29 cellular contexts compared by ENCODE assay signal in the genomic region with DNA sequence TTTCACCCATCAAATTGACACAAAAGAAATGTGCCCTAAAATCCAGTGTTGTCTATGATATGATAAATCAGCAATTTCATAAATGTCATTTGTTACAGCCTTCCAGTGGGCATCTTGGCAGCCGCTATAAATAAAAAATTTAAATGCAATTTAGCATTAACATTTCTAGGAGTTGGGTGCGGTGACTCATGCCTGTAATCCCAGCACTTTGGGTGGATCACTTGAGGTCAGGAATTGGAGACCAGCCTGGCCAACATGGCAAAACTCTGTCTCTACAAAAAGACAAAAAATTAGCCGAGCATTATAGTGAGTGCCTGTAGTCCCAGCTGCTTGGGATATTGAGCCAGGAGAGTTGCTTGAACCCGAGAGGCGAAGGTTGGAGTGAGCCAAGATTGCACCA.
DNase-seq lines count a peak whose midpoint lies in the region; ATAC-seq and TF ChIP-seq lines count a peak whose summit lies in the region.
"Had no signal": no experiment of that assay in that cellular context is flagged by ENCODE, and none has a peak within 500 bp of the region (broad histone marks: within the 10 kb centered on the region; RNA-seq: fewer than 3 reads in every experiment).

No MANE protein-coding gene starts in this region.

- no peak for ATAC-seq in GM19452 (IDR thresholded peaks at IDR 0.05; ENCODE audit: unreplicated experiment)
- ATAC-seq: activated CD8-positive, alpha-beta memory T cell treated with anti-CD3 and anti-CD28 coated beads, Interleukin-2, amount 10 ng/mL, durations not matched to agents 7 days and 5 days; activated naive CD8-positive, alpha-beta T cell treated with anti-CD3 and anti-CD28 coated beads, Interleukin-2, amount 50 U/mL, for 24 hours; activated T-cell treated with anti-CD3 and anti-CD28 coated beads, Interleukin-2, amount 50 U/mL, for 4 hours; CD8-positive, alpha-beta T cell; left cardiac atrium; stimulated activated naive CD8-positive, alpha-beta T cell treated with anti-CD3 and anti-CD28 coated beads, Interleukin-15, amount 100 ng/mL, for 72 hours had no signal

- no peak overlapping the region for H3K27ac ChIP-seq in testis
- H3K27ac ChIP-seq: esophagus muscularis mucosa, hepatocyte, HL-60, KMS-11, neural progenitor cell, right atrium auricular region, thyroid gland, vagina had no signal

- intact Hi-C loops in testis (cut with DNase I; ENCODE audit: low total_unique reads): no loop called here

- WGBS in testis, 2 donors: 93 to 97% methylated on average over 5 of the region's 5 CpGs

- TF ChIP-seq CTCF in testis (IDR thresholded peaks at IDR 0.05): no peak

- H3K27me3 ChIP-seq in adipocyte (replicated peaks; ENCODE audit: control insufficient read depth, insufficient read depth, low read length) (no peaks in the 10 kb centered on the region), testis (no peaks in the 10 kb centered on the region)
- H3K27me3 ChIP-seq: esophagus muscularis mucosa, hepatocyte, neural progenitor cell, right atrium auricular region, thyroid gland, vagina had no signal

- H3K4me1 ChIP-seq in adipocyte (ENCODE audit: control insufficient read depth, insufficient read depth, low read length) (no peaks in the 10 kb centered on the region), testis (no peaks in the 10 kb centered on the region)
- H3K4me1 ChIP-seq: neural progenitor cell, thyroid gland, vagina had no signal

- H3K36me3 ChIP-seq in adipocyte (ENCODE audit: control insufficient read depth, insufficient read depth, low read length, severe bottlenecking) (no peaks in the 10 kb centered on the region), testis (ENCODE audit: low read depth, missing control alignments) (no peaks in the 10 kb centered on the region)
- H3K36me3 ChIP-seq: esophagus muscularis mucosa, neural progenitor cell, right atrium auricular region, thyroid gland, vagina had no signal

- no peak for TF ChIP-seq POLR2A in testis (IDR thresholded peaks at IDR 0.05)

- no peak overlapping the region for H3K9ac ChIP-seq in adipocyte (ENCODE audit: low read length)
- H3K9ac ChIP-seq: KMS-11, neural progenitor cell had no signal

- DNase-seq in Daoy (ENCODE audit: low read depth) (peak; percentile 21), LoVo (ENCODE audit: low spot score) (peak; percentile 30), adipocyte (ENCODE audit: low read depth) (peak; percentile 60), islet precursor cell (peak; percentile 8), NCI-H2227 (lab: John Stamatoyannopoulos, UW; ENCODE audit: unreplicated experiment) (no peak), testis (no peak), OCI-M2 (lab: John Stamatoyannopoulos, UW; ENCODE audit: unreplicated experiment) (no peak)
- DNase-seq: activated CD4-positive, alpha-beta T cell treated with anti-CD3 and anti-CD28 coated beads, Interleukin-2, amount 50 U/mL, for 4 hours; activated CD8-positive, alpha-beta memory T cell treated with anti-CD3 and anti-CD28 coated beads, Interleukin-2, amount 10 ng/mL, durations not matched to agents 7 days and 5 days; activated naive CD8-positive, alpha-beta T cell treated with anti-CD3 and anti-CD28 coated beads, Interleukin-2, amount 50 U/mL, for 24 hours; activated T-cell treated with anti-CD3 and anti-CD28 coated beads, Interleukin-2, amount 50 U/mL, for 4 hours; CD8-positive, alpha-beta T cell; endodermal cell; left cardiac atrium; mammary epithelial cell; NCI-H1436 treated with DMSO at 0.1 percent for 48 hours; NCI-H2107; NCI-H82; stimulated activated CD4-positive, alpha-beta T cell treated with anti-CD3 and anti-CD28 coated beads, Interleukin-2, amount 100 ng/mL, for 48 hours; stimulated activated naive CD8-positive, alpha-beta T cell treated with anti-CD3 and anti-CD28 coated beads, Interleukin-15, amount 100 ng/mL, for 72 hours; thyroid gland had no signal

- peaks cover 14% of the 10 kb centered on the region for H3K9me3 ChIP-seq in adipocyte (ENCODE audit: control insufficient read depth, low read length)
- no peaks in the 10 kb centered on the region for H3K9me3 ChIP-seq in testis
- H3K9me3 ChIP-seq: esophagus muscularis mucosa, thyroid gland had no signal

- H3K4me3 ChIP-seq in adipocyte (ENCODE audit: low read length): no peak overlapping the region
- no peak overlapping the region for H3K4me3 ChIP-seq in testis
- H3K4me3 ChIP-seq: esophagus muscularis mucosa, hepatocyte, neural progenitor cell, right atrium auricular region, thyroid gland, vagina had no signal

Comparison
In these comparisons a context has a peak if more than half of its experiments do, and no peak if none do; other contexts are left out.
1. DNase-seq: peak in Daoy (single experiment), LoVo (single experiment), adipocyte (single experiment) and islet precursor cell (single experiment); none in NCI-H2227 (single experiment), testis (single experiment) and OCI-M2 (single experiment).